8 cellular contexts compared by ENCODE assay signal in genomic region chr1:235325854-235326253, GRCh38. TPM values are rescaled to one million over a fixed set of nuclear protein-coding genes. Genes with fewer than 3 reads are reported as not detected.
A peak's percentile ranks its signal among the peaks of the same experiment; 100 is the strongest.
DNase-seq lines count a peak whose midpoint lies in the region; ATAC-seq and TF ChIP-seq lines count a peak whose summit lies in the region.

No MANE protein-coding gene starts in this region.

- peak overlapping the region; percentile 99 for H3K27ac ChIP-seq in CD4-positive, alpha-beta memory T cell (ENCODE audit: low read depth, low read length)
- no peak overlapping the region for H3K27ac ChIP-seq in ectodermal cell (ENCODE audit: insufficient read depth, low read depth, low read length, poor library complexity, severe bottlenecking)
- H3K27ac ChIP-seq in neural cell (ENCODE audit: low read length): no peak overlapping the region

- intact Hi-C loops in CD4-positive, alpha-beta memory T cell (cut with micrococcal nuclease): loop anchor here (5.0 kb wide), 1 partner anchor 849 kb away; the partner anchor contains the start of gene TARBP1

- no peaks in the 10 kb centered on the region for H3K27me3 Mint-ChIP-seq in CD4-positive, alpha-beta memory T cell

- peak overlapping the region in 6 of 7 donors; percentile 78 to 97 (median 96) for H3K27ac Mint-ChIP-seq in CD4-positive, alpha-beta memory T cell

- peak overlapping the region; percentile 15 to 93 for H3K4me3 ChIP-seq in CD4-positive, alpha-beta memory T cell (ENCODE audit: low read length in 2 of 2)
- H3K4me3 ChIP-seq in LNCaP clone FGC (ENCODE audit: low read depth, low read length): peak overlapping the region; percentile 64
- peak overlapping the region; percentile 69 for H3K4me3 ChIP-seq in ectodermal cell (ENCODE audit: insufficient read depth, low read depth, low read length)
- H3K4me3 ChIP-seq in neural cell (ENCODE audit: low read length): peak overlapping the region; percentile 75

- WGBS in ectodermal cell, 2 experiments: 63 to 88% methylated on average over 2 of the region's 2 CpGs

- peaks cover 77% of the 10 kb centered on the region for H3K79me2 ChIP-seq in neural cell (replicated peaks; ENCODE audit: insufficient read depth, low read length)

- ATAC-seq in GM21786 (IDR thresholded peaks at IDR 0.05; ENCODE audit: unreplicated experiment): no peak
- ATAC-seq in GM21529 (IDR thresholded peaks at IDR 0.05; ENCODE audit: unreplicated experiment): no peak

- H3K27me3 ChIP-seq in CD4-positive, alpha-beta memory T cell (ENCODE audit: insufficient read depth, low read length): no peaks in the 10 kb centered on the region
- H3K27me3 ChIP-seq in ectodermal cell (ENCODE audit: control insufficient read depth, insufficient read depth, low read length, poor library complexity, severe bottlenecking): no peaks in the 10 kb centered on the region
- no peaks in the 10 kb centered on the region for H3K27me3 ChIP-seq in neural cell (ENCODE audit: insufficient read depth, low read depth, low read length)

- no peaks in the 10 kb centered on the region for H3K36me3 ChIP-seq in CD4-positive, alpha-beta memory T cell (ENCODE audit: insufficient read depth, low read length)
- H3K36me3 ChIP-seq in ectodermal cell (ENCODE audit: control insufficient read depth, insufficient read depth, low read length) (no peaks in the 10 kb centered on the region), neural cell (ENCODE audit: insufficient read depth, low read length) (no peaks in the 10 kb centered on the region)

- CTCF ChIA-PET in CD4-positive, alpha-beta memory T cell (lab: Charles Lee; ENCODE audit: partially characterized antibody): interaction anchor here (1.3 kb wide), 1 partner anchor 12 kb away, joined by 3 read pairs; no protein-coding TSS in a partner anchor

- no peaks in the 10 kb centered on the region for H3K9me3 ChIP-seq in CD4-positive, alpha-beta memory T cell (ENCODE audit: control insufficient read depth in 1 of 2, low read length in 2 of 2)
- H3K9me3 ChIP-seq in ectodermal cell (ENCODE audit: control insufficient read depth, low read length): no peaks in the 10 kb centered on the region
- H3K9me3 ChIP-seq in neural cell (ENCODE audit: low read length): no peaks in the 10 kb centered on the region

- peaks cover 15 to 48% of the 10 kb centered on the region in 2 donors for H3K36me3 Mint-ChIP-seq in CD4-positive, alpha-beta memory T cell

- TF ChIP-seq CTCF in LNCaP clone FGC (IDR thresholded peaks at IDR 0.05; ENCODE audit: control insufficient read depth, extremely low read depth, insufficient read depth): no peak
- no peak for TF ChIP-seq CTCF in neural cell (IDR thresholded peaks at IDR 0.05; ENCODE audit: poor library complexity, severe bottlenecking)

- no peak for TF ChIP-seq RAD21 in neural cell (conservative IDR thresholded peaks at IDR 0.05)

- no peak for DNase-seq in CD4-positive, alpha-beta memory T cell
- DNase-seq in LNCaP clone FGC (ENCODE audit: low read depth) (no peak), NCI-H774 (lab: John Stamatoyannopoulos, UW) (no peak), HUDEP-2 (lab: John Stamatoyannopoulos, UW; ENCODE audit: unreplicated experiment in 76 of 76) (no peak)

- POLR2A ChIA-PET in CD4-positive, alpha-beta memory T cell (lab: Charles Lee; ENCODE audit: partially characterized antibody): interaction anchor here (1.6 to 1.8 kb wide), 2 partner anchors 21 to 90 kb away, joined by 6 to 7 read pairs; no protein-coding TSS in a partner anchor

- peak overlapping the region; percentile 99 for H3K9ac ChIP-seq in neural cell (ENCODE audit: low read length)

- peak overlapping the region; percentile 94 to 99 (median 98) for H3K4me3 Mint-ChIP-seq in CD4-positive, alpha-beta memory T cell

- H3K4me1 ChIP-seq in CD4-positive, alpha-beta memory T cell (ENCODE audit: insufficient read depth, low read length): peaks cover 74% of the 10 kb centered on the region
- peaks cover 13% of the 10 kb centered on the region for H3K4me1 ChIP-seq in ectodermal cell (ENCODE audit: control insufficient read depth, insufficient read depth, low read length)

- H3K4me2 ChIP-seq in neural cell (ENCODE audit: low read length): peak overlapping the region; percentile 88

- H3K9me3 Mint-ChIP-seq in CD4-positive, alpha-beta memory T cell: peaks cover 0 to 6% (median 0%) of the 10 kb centered on the region in 8 donors

- H4K20me1 ChIP-seq in neural cell (ENCODE audit: insufficient read depth): peaks cover 21% of the 10 kb centered on the region

- peaks cover 36 to 57% (median 48%) of the 10 kb centered on the region in 4 donors for H3K4me1 Mint-ChIP-seq in CD4-positive, alpha-beta memory T cell

- H2AFZ ChIP-seq in neural cell (ENCODE audit: low read depth, low read length): no peak overlapping the region

- TF ChIP-seq EP300 in neural cell (conservative IDR thresholded peaks at IDR 0.05; ENCODE audit: poor library complexity, severe bottlenecking): no peak

- H3F3A ChIP-seq in neural cell (ENCODE audit: insufficient read depth, low read length, poor library complexity, severe bottlenecking): no peaks in the 10 kb centered on the region

- H3K9me2 ChIP-seq in neural cell (ENCODE audit: insufficient read depth, low read length): no peaks in the 10 kb centered on the region

TF ChIP-seq in neural cell, 6 proteins besides CTCF, POLR2A, EP300 and RAD21:
- TF ChIP-seq POLR2AphosphoS5 (IDR thresholded peaks at IDR 0.05) (no peak), SMC3 (conservative IDR thresholded peaks at IDR 0.05; ENCODE audit: poor library complexity) (no peak), TAF1 (IDR thresholded peaks at IDR 0.05; ENCODE audit: low read depth) (no peak), REST (IDR thresholded peaks at IDR 0.05; ENCODE audit: borderline replicate concordance) (no peak)

RNA-seq across cellular contexts. Expression of gene ARID4B, which starts 2.1 kb away (rescaled TPM):
- 10 to 100 TPM; 95.5 to 99.5 TPM for total RNA-seq in CD4-positive, alpha-beta memory T cell
- 10 to 100 TPM; 34.8 to 86.1 TPM for polyA plus RNA-seq in CD4-positive, alpha-beta memory T cell
- polyA plus RNA-seq in ectodermal cell (2013, experiment 1 of 4): 46.3 TPM
- 48.0 TPM for polyA plus RNA-seq in ectodermal cell (2013, experiment 2 of 4)
- polyA plus RNA-seq in ectodermal cell (2013, experiment 3 of 4): 41.4 TPM
- polyA plus RNA-seq in ectodermal cell (2013, experiment 4 of 4): 49.9 TPM
- 43.7 and 49.3 TPM in 2 replicates for polyA plus RNA-seq in neural cell
- polyA minus RNA-seq in neural cell: 139 and 183 TPM in 2 replicates

RNA-seq across cellular contexts. Expression of gene GGPS1, which starts 2.5 kb away (rescaled TPM):
- total RNA-seq in CD4-positive, alpha-beta memory T cell: 10 to 100 TPM; 50.3 to 52.5 TPM
- 10 to 100 TPM; 77.9 to 79.5 TPM for polyA plus RNA-seq in CD4-positive, alpha-beta memory T cell
- polyA plus RNA-seq in ectodermal cell (2013, experiment 1 of 4): 58.2 TPM
- polyA plus RNA-seq in ectodermal cell (2013, experiment 2 of 4): 68.1 TPM
- 45.5 TPM for polyA plus RNA-seq in ectodermal cell (2013, experiment 3 of 4)
- 57.3 TPM for polyA plus RNA-seq in ectodermal cell (2013, experiment 4 of 4)
- polyA plus RNA-seq in neural cell: 45.7 and 71.9 TPM in 2 replicates
- polyA minus RNA-seq in neural cell: 48.5 and 48.7 TPM in 2 replicates

RNA-seq across cellular contexts. Expression of gene TBCE, which starts 41.4 kb away (rescaled TPM):
- total RNA-seq in CD4-positive, alpha-beta memory T cell: 10 to 100 TPM; 17.0 to 17.5 TPM
- polyA plus RNA-seq in CD4-positive, alpha-beta memory T cell: 10 to 100 TPM; 18.6 to 19.1 TPM
- 47.0 TPM for polyA plus RNA-seq in ectodermal cell (2013, experiment 1 of 4)
- 41.8 TPM for polyA plus RNA-seq in ectodermal cell (2013, experiment 2 of 4)
- polyA plus RNA-seq in ectodermal cell (2013, experiment 3 of 4): 44.9 TPM
- polyA plus RNA-seq in ectodermal cell (2013, experiment 4 of 4): 33.9 TPM
- 59.0 and 72.9 TPM in 2 replicates for polyA plus RNA-seq in neural cell
- polyA minus RNA-seq in neural cell: 42.8 and 46.5 TPM in 2 replicates
